19 cellular contexts compared by ENCODE assay signal in the genomic region with DNA sequence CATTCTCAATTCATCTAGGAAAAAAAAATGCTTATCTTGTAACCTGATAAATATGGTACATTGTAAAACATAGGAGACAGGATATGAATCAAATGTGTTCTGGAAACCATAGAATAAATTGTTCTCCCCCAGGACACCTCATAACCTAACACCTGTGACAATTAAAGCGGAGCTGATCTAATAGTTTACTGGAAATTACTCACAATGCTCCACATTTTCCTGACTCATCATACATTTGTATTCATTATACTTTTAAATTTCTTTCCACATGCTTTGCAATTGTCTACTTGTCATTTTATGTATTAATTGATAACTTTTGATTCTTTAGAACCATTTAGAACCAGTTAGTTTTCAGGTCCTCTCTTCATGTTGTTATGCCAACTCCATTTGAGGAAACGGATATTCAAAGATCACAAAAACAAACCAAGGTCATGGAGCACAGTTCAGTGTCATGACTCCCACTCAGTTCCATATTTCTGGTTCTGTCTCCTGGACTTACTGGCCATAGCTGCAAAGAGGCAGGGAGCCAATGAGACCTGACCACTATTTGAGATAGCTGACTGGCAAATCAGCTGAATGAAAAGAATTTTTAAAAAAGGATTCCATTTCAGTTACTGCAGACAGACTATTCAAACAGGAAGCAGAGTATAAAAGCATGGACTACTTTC.
DNase-seq lines count a peak whose midpoint lies in the region; ATAC-seq and TF ChIP-seq lines count a peak whose summit lies in the region.
"Had no signal": no experiment of that assay in that cellular context is flagged by ENCODE, and none has a peak within 500 bp of the region (broad histone marks: within the 10 kb centered on the region; RNA-seq: fewer than 3 reads in every experiment).

No MANE protein-coding gene starts in this region.

- no peaks in the 10 kb centered on the region for H3K4me1 ChIP-seq in fibroblast of lung (ENCODE audit: control insufficient read depth, extremely low read depth, insufficient read depth, low read length)
- H3K4me1 ChIP-seq in neuron (ENCODE audit: insufficient read depth, low read length), result peaks cover 14% of the 10 kb centered on the region
- H3K4me1 ChIP-seq in left lung, result no peaks in the 10 kb centered on the region

- TF ChIP-seq CTCF in fibroblast of lung (conservative IDR thresholded peaks at IDR 0.05 in 1 of 2, IDR thresholded peaks at IDR 0.05 in 1 of 2; ENCODE audit: low read depth in 1 of 2, low read length in 2 of 2) (no peak), left lung (IDR thresholded peaks at IDR 0.05) (no peak)

- H3K27me3 ChIP-seq in fibroblast of lung (ENCODE audit: control insufficient read depth, insufficient read depth, low read length) (no peaks in the 10 kb centered on the region), neuron (ENCODE audit: insufficient read depth, low read length) (no peaks in the 10 kb centered on the region), left lung (no peaks in the 10 kb centered on the region)
- H3K27me3 ChIP-seq: right atrium auricular region had no signal

- intact Hi-C loops in activated naive CD4-positive, alpha-beta T cell treated with anti-CD3 and anti-CD28 coated beads for 36 hours (cut with micrococcal nuclease), result no loop called here
- intact Hi-C loops in left lung (cut with DNase I), result loop anchor here in 1 of 2 donors (10.0 kb wide), 1 partner anchor 125 kb away; the partner anchor contains the start of gene CALCRL

- no peaks in the 10 kb centered on the region for H4K20me1 ChIP-seq in fibroblast of lung (ENCODE audit: control insufficient read depth, extremely low read depth, insufficient read depth, low read length)

- H3K4me2 ChIP-seq in fibroblast of lung (ENCODE audit: extremely low read depth, insufficient read depth, low read length), result no peak overlapping the region

- no peaks in the 10 kb centered on the region for H3K79me2 ChIP-seq in fibroblast of lung (ENCODE audit: control insufficient read depth, insufficient read depth, low read length)

- H3K4me3 Mint-ChIP-seq in activated naive CD4-positive, alpha-beta T cell treated with anti-CD3 and anti-CD28 coated beads for 36 hours, result no peak overlapping the region
- H3K4me3 Mint-ChIP-seq: activated CD8-positive, alpha-beta T cell treated with anti-CD3 and anti-CD28 coated beads for 36 hours; B cell; nephron progenitor cell had no signal

- H3K9me3 Mint-ChIP-seq in activated naive CD4-positive, alpha-beta T cell treated with anti-CD3 and anti-CD28 coated beads for 36 hours, result no peaks in the 10 kb centered on the region
- H3K9me3 Mint-ChIP-seq: activated CD8-positive, alpha-beta T cell treated with anti-CD3 and anti-CD28 coated beads for 36 hours; nephron progenitor cell had no signal

- no peaks in the 10 kb centered on the region for H3K4me1 Mint-ChIP-seq in activated naive CD4-positive, alpha-beta T cell treated with anti-CD3 and anti-CD28 coated beads for 36 hours (ENCODE audit: low read depth)
- H3K4me1 Mint-ChIP-seq: B cell, nephron progenitor cell had no signal

- CTCF ChIA-PET in activated naive CD4-positive, alpha-beta T cell treated with anti-CD3 and anti-CD28 coated beads for 36 hours (lab: Charles Lee), result interaction anchor here (0.5 kb wide), 1 partner anchor 1141 kb away, joined by 3 read pairs; no protein-coding TSS in a partner anchor

- H3K36me3 ChIP-seq in fibroblast of lung (ENCODE audit: control insufficient read depth, insufficient read depth, low read length) (no peaks in the 10 kb centered on the region), neuron (ENCODE audit: insufficient read depth, low read length) (no peaks in the 10 kb centered on the region), left lung (no peaks in the 10 kb centered on the region)
- H3K36me3 ChIP-seq: right atrium auricular region, thoracic aorta had no signal

- peak; percentile 61 for DNase-seq in HT1080 (ENCODE audit: low read depth)
- peak; percentile 14 for DNase-seq in amniotic epithelial cell (ENCODE audit: low read depth)
- DNase-seq in fibroblast of lung (ENCODE audit: low read depth in 2 of 2), result peak; percentile 17 to 83
- DNase-seq in activated naive CD4-positive, alpha-beta T cell treated with anti-CD3 and anti-CD28 coated beads for 36 hours, result no peak
- DNase-seq in left lung, result no peak
- no peak for DNase-seq in stimulated activated naive CD4-positive, alpha-beta T cell treated with Interleukin-2 at 50 U/mL for 16 hours (lab: John Stamatoyannopoulos, UW)
- DNase-seq in AG08396 (ENCODE audit: low spot score), result no peak
- DNase-seq: activated CD8-positive, alpha-beta T cell treated with anti-CD3 and anti-CD28 coated beads for 36 hours; Kasumi-1; NCI-H1694 treated with DMSO at 0.1 percent for 48 hours; NCI-H446 treated with DMSO at 0.1 percent for 48 hours; nephron progenitor cell; stimulated activated CD4-positive, alpha-beta T cell treated with anti-CD3 and anti-CD28 coated beads, Interleukin-2, amount 100 ng/mL, for 48 hours had no signal

- H3K27ac ChIP-seq in fibroblast of lung (ENCODE audit: insufficient read depth, low read length), result no peak overlapping the region
- no peak overlapping the region for H3K27ac ChIP-seq in left lung
- H3K27ac ChIP-seq: HL-60, right atrium auricular region, thoracic aorta, VCaP had no signal

- H3K9ac ChIP-seq in fibroblast of lung (ENCODE audit: insufficient read depth, low read length), result no peak overlapping the region

- H3K36me3 Mint-ChIP-seq in activated naive CD4-positive, alpha-beta T cell treated with anti-CD3 and anti-CD28 coated beads for 36 hours (ENCODE audit: low read depth), result no peaks in the 10 kb centered on the region

- no peak for ATAC-seq in left lung
- ATAC-seq: activated CD8-positive, alpha-beta T cell treated with anti-CD3 and anti-CD28 coated beads for 36 hours had no signal

- no peaks in the 10 kb centered on the region for H3K9me3 ChIP-seq in fibroblast of lung (ENCODE audit: control insufficient read depth, insufficient read depth, low read depth, low read length)
- H3K9me3 ChIP-seq in neuron (ENCODE audit: low read length), result no peaks in the 10 kb centered on the region
- no peaks in the 10 kb centered on the region for H3K9me3 ChIP-seq in left lung
- H3K9me3 ChIP-seq: right atrium auricular region, thoracic aorta had no signal

- H3K4me3 ChIP-seq in fibroblast of lung (replicated peaks in 1 of 4; ENCODE audit: control extremely low read depth in 1 of 4, insufficient read depth in 1 of 4, low read depth in 3 of 4, low read length in 4 of 4) (no peak overlapping the region), neuron (ENCODE audit: low read length) (no peak overlapping the region), left lung (no peak overlapping the region)
- H3K4me3 ChIP-seq: right atrium auricular region, thoracic aorta had no signal

- H3K27ac Mint-ChIP-seq in activated naive CD4-positive, alpha-beta T cell treated with anti-CD3 and anti-CD28 coated beads for 36 hours, result no peak overlapping the region
- H3K27ac Mint-ChIP-seq: activated CD8-positive, alpha-beta T cell treated with anti-CD3 and anti-CD28 coated beads for 36 hours; B cell; nephron progenitor cell had no signal

- H2AFZ ChIP-seq in fibroblast of lung (ENCODE audit: low read length) (no peak overlapping the region), neuron (ENCODE audit: low read depth, low read length) (peak overlapping the region; percentile 6)

- H3K27me3 Mint-ChIP-seq in activated naive CD4-positive, alpha-beta T cell treated with anti-CD3 and anti-CD28 coated beads for 36 hours (ENCODE audit: low read depth), result no peaks in the 10 kb centered on the region
- H3K27me3 Mint-ChIP-seq: activated CD8-positive, alpha-beta T cell treated with anti-CD3 and anti-CD28 coated beads for 36 hours; B cell had no signal

Comparison
In these comparisons a context has a peak if more than half of its experiments do, and no peak if none do; other contexts are left out.
1. DNase-seq: peak in HT1080 (single experiment), amniotic epithelial cell (single experiment) and fibroblast of lung (2 of 2); none in activated naive CD4-positive, alpha-beta T cell treated with anti-CD3 and anti-CD28 coated beads for 36 hours (single experiment), left lung (0 of 2), stimulated activated naive CD4-positive, alpha-beta T cell treated with Interleukin-2 at 50 U/mL for 16 hours (single experiment) and AG08396 (single experiment).